Comparison of ENCODE assay signal across 7 cellular contexts in the genomic region with DNA sequence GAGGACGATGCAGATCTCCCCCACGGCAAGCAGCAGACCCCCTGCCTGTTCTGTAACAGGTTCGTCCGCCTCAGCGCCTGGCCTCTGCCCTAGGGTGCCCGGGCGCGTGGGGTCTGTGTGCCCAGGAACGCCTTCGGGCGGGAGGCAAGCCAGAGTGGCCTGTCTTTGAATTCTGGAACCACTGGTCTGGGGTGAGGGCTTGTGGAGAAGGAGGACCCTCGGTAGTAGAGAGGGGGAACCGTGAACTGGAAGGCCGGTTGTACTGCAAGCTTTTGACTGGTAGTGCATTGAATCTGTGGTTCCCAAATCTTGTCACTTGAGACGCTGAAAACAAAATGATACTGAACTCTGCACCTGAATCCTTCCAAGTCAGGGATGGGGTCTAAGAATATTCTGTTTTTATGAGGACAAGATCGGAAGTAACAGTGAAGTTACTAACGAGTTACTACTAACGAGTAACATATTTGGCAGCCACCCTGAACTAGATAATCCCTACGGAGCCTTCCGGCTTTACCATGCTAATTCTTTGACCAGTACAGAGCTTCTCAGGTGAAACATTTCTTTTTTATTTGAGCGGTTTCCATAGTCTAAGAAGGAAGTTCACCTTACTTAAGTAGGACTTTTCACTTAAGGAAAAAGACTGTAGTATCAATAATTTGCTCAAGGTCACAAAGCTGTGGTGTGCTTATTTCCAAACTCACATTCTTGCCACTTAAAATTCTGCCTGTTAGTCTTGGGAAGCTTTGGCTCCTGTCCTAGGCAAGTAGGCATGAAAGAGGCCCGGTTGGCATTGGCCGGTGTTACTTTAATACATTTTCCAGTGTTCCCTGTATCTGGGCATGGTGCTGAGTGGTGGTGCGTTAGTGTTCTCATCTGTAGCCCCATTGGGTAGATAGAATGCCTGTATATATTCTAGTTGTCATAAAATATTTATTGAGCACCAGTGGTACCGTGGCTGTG. TPM values are rescaled to one million over a fixed set of nuclear protein-coding genes. Genes with fewer than 3 reads are reported as not detected.
A peak's percentile ranks its signal among the peaks of the same experiment; 100 is the strongest.
DNase-seq lines count a peak whose midpoint lies in the region; ATAC-seq and TF ChIP-seq lines count a peak whose summit lies in the region.

No MANE protein-coding gene starts in this region.

- H3K79me2 ChIP-seq in parathyroid adenoma, result no peaks in the 10 kb centered on the region

- H3K4me3 Mint-ChIP-seq in activated CD8-positive, alpha-beta T cell treated with anti-CD3 and anti-CD28 coated beads, Interleukin-2, amount 10 ng/mL, durations not matched to agents 7 days and 5 days, result peak overlapping the region; percentile 85

- ATAC-seq in activated CD8-positive, alpha-beta T cell treated with anti-CD3 and anti-CD28 coated beads, Interleukin-2, amount 10 ng/mL, durations not matched to agents 7 days and 5 days, result peak; percentile 14

- peak overlapping the region; percentile 92 for H3K4me2 ChIP-seq in parathyroid adenoma (ENCODE audit: low read length)

- peaks cover 35% of the 10 kb centered on the region for H3K4me1 Mint-ChIP-seq in activated CD8-positive, alpha-beta T cell treated with anti-CD3 and anti-CD28 coated beads, Interleukin-2, amount 10 ng/mL, durations not matched to agents 7 days and 5 days (ENCODE audit: low read depth)

- H3K27ac Mint-ChIP-seq in activated CD8-positive, alpha-beta T cell treated with anti-CD3 and anti-CD28 coated beads, Interleukin-2, amount 10 ng/mL, durations not matched to agents 7 days and 5 days, result peak overlapping the region; percentile 99

- H3K27ac ChIP-seq in HUES6 (ENCODE audit: low read depth, low read length), result peak overlapping the region; percentile 94
- peak overlapping the region; percentile 85 for H3K27ac ChIP-seq in parathyroid adenoma

- H3K4me3 ChIP-seq in GM06990 (replicated peaks; ENCODE audit: low read depth, low read length) (peak overlapping the region; percentile 88), HUES6 (ENCODE audit: low read depth, low read length) (peak overlapping the region; percentile 78), fibroblast of pulmonary artery (replicated peaks; ENCODE audit: low read depth, low read length) (peak overlapping the region; percentile 77), parathyroid adenoma (ENCODE audit: low read depth, low read length) (peak overlapping the region; percentile 87)

- no peaks in the 10 kb centered on the region for H3K27me3 Mint-ChIP-seq in activated CD8-positive, alpha-beta T cell treated with anti-CD3 and anti-CD28 coated beads, Interleukin-2, amount 10 ng/mL, durations not matched to agents 7 days and 5 days (ENCODE audit: low read depth)

- H3K9ac ChIP-seq in HUES6 (ENCODE audit: low read length) (peak overlapping the region; percentile 90), parathyroid adenoma (no peak overlapping the region)

- CTCF ChIA-PET in activated CD8-positive, alpha-beta T cell treated with anti-CD3 and anti-CD28 coated beads, Interleukin-2, amount 10 ng/mL, durations not matched to agents 7 days and 5 days (lab: Charles Lee), result interaction anchor here (1.2 to 1.9 kb wide), 4 partner anchors 9 to 56 kb away, joined by 3 to 16 read pairs (median 6); no protein-coding TSS in a partner anchor

- H3K9me3 ChIP-seq in HUES6 (ENCODE audit: control insufficient read depth, insufficient read depth, low read depth, low read length) (no peaks in the 10 kb centered on the region), parathyroid adenoma (ENCODE audit: control insufficient read depth, low read length) (no peaks in the 10 kb centered on the region)

- no peak for DNase-seq in GM06990 (ENCODE audit: extremely low read depth, insufficient read length)
- peak; percentile 46 for DNase-seq in GM20000 (ENCODE audit: low spot score)
- peak; percentile 42 for DNase-seq in activated CD8-positive, alpha-beta T cell treated with anti-CD3 and anti-CD28 coated beads, Interleukin-2, amount 10 ng/mL, durations not matched to agents 7 days and 5 days
- peak; percentile 5 for DNase-seq in fibroblast of pulmonary artery (ENCODE audit: low read depth)
- no peak for DNase-seq in COLO829 (ENCODE audit: low spot score)

- H3K36me3 Mint-ChIP-seq in activated CD8-positive, alpha-beta T cell treated with anti-CD3 and anti-CD28 coated beads, Interleukin-2, amount 10 ng/mL, durations not matched to agents 7 days and 5 days (ENCODE audit: low read depth), result peaks cover 31% of the 10 kb centered on the region

- H3K27me3 ChIP-seq in GM06990 (replicated peaks; ENCODE audit: control insufficient read depth, insufficient read depth, low read length), result no peaks in the 10 kb centered on the region
- no peaks in the 10 kb centered on the region for H3K27me3 ChIP-seq in HUES6 (ENCODE audit: control insufficient read depth, insufficient read depth, low read length)
- H3K27me3 ChIP-seq in parathyroid adenoma (ENCODE audit: control insufficient read depth, insufficient read depth, low read length), result no peaks in the 10 kb centered on the region

- H3K36me3 ChIP-seq in GM06990 (ENCODE audit: control insufficient read depth, insufficient read depth, low read length) (no peaks in the 10 kb centered on the region), HUES6 (ENCODE audit: control insufficient read depth, insufficient read depth, low read length) (peaks cover 26% of the 10 kb centered on the region; the same call in 1 of the 2 replicates), parathyroid adenoma (ENCODE audit: control insufficient read depth, insufficient read depth, low read length) (no peaks in the 10 kb centered on the region)

- POLR2A ChIA-PET in activated CD8-positive, alpha-beta T cell treated with anti-CD3 and anti-CD28 coated beads, Interleukin-2, amount 10 ng/mL, durations not matched to agents 7 days and 5 days (lab: Charles Lee), result interaction anchor here (1.0 to 1.5 kb wide), 3 partner anchors 9 to 29 kb away, joined by 3 to 5 read pairs (median 4); a partner anchor contains a TSS

- H2AFZ ChIP-seq in parathyroid adenoma, result peak overlapping the region; percentile 97

- no peaks in the 10 kb centered on the region for H3K9me3 Mint-ChIP-seq in activated CD8-positive, alpha-beta T cell treated with anti-CD3 and anti-CD28 coated beads, Interleukin-2, amount 10 ng/mL, durations not matched to agents 7 days and 5 days (ENCODE audit: insufficient read depth)

- H3K4me1 ChIP-seq in HUES6 (ENCODE audit: control insufficient read depth, insufficient read depth, low read length) (peaks cover 5% of the 10 kb centered on the region; the same call in 1 of the 2 replicates), parathyroid adenoma (no peaks in the 10 kb centered on the region)

- TF ChIP-seq CTCF in GM06990 (IDR thresholded peaks at IDR 0.05; ENCODE audit: insufficient read depth, low read length, poor library complexity, severe bottlenecking) (no peak), GM20000 (IDR thresholded peaks at IDR 0.05; ENCODE audit: extremely low read depth, missing control alignments) (no peak), fibroblast of pulmonary artery (IDR thresholded peaks at IDR 0.05; ENCODE audit: low read length, missing control alignments) (no peak), parathyroid adenoma (IDR thresholded peaks at IDR 0.05) (no peak)

RNA-seq across cellular contexts. Expression of a gene that starts 0.9 kb away (rescaled TPM):
- 10 to 100 TPM; 17.1 to 19.9 TPM for total RNA-seq in activated CD8-positive, alpha-beta T cell treated with anti-CD3 and anti-CD28 coated beads, Interleukin-2, amount 10 ng/mL, durations not matched to agents 7 days and 5 days

RNA-seq across cellular contexts. Expression of a gene that starts 24.9 kb away (rescaled TPM):
- 10 to 100 TPM; 30.5 to 33.2 TPM for total RNA-seq in activated CD8-positive, alpha-beta T cell treated with anti-CD3 and anti-CD28 coated beads, Interleukin-2, amount 10 ng/mL, durations not matched to agents 7 days and 5 days

Comparison
In these comparisons a context has a peak if more than half of its experiments do, and no peak if none do; other contexts are left out.
1. DNase-seq: peak in GM20000 (single experiment), activated CD8-positive, alpha-beta T cell treated with anti-CD3 and anti-CD28 coated beads, Interleukin-2, amount 10 ng/mL, durations not matched to agents 7 days and 5 days (single experiment) and fibroblast of pulmonary artery (single experiment); none in GM06990 (single experiment) and COLO829 (single experiment).
2. Peak in every context shown above with its lines, with median percentiles within 50 percentile points of each other: H3K4me3 ChIP-seq.